In genomic region chr12:3071710-3072109, GRCh38 we compare ENCODE assay signal across 17 cellular contexts. TPM values are rescaled to one million over a fixed set of nuclear protein-coding genes. Genes with fewer than 3 reads are reported as not detected.
DNase-seq lines count a peak whose midpoint lies in the region; ATAC-seq and TF ChIP-seq lines count a peak whose summit lies in the region.
"Had no signal": no experiment of that assay in that cellular context is flagged by ENCODE, and none has a peak within 500 bp of the region (broad histone marks: within the 10 kb centered on the region; RNA-seq: fewer than 3 reads in every experiment).

No MANE protein-coding gene starts in this region.

- H3K18ac ChIP-seq in H9 (ENCODE audit: insufficient read length, low read depth, low read length) (no peak overlapping the region), trophoblast cell (ENCODE audit: low read length) (no peak overlapping the region)

- DNase-seq in H9 (peak; percentile 32), trophoblast cell (peak; percentile 54 to 78), PC-3 (no peak), HEK293T (ENCODE audit: extremely low spot score) (no peak), SW480 (ENCODE audit: low spot score) (no peak)
- DNase-seq: C1 segment of cervical spinal cord; Calu3; CD4-positive, alpha-beta memory T cell; COR-L47; DMS53; DMS79 treated with DMSO at 0.1 percent for 48 hours; GF-D8; GOT3; HCEC 1CT had no signal

- H2BK120ac ChIP-seq in H9 (ENCODE audit: low read depth, low read length, poor library complexity, severe bottlenecking) = no peak overlapping the region
- H2BK120ac ChIP-seq in trophoblast cell (ENCODE audit: insufficient read depth, low read length, poor library complexity) = peak overlapping the region; percentile 80

- no peak for TF ChIP-seq CTCF in H9 (conservative IDR thresholded peaks at IDR 0.05)
- TF ChIP-seq CTCF in VCaP (conservative IDR thresholded peaks at IDR 0.05) = no peak
- no peak for TF ChIP-seq CTCF in PC-3 (conservative IDR thresholded peaks at IDR 0.05; ENCODE audit: low read depth, low read length)

- no peak overlapping the region for H3K4ac ChIP-seq in H9 (ENCODE audit: low read depth, low read length)
- peak overlapping the region; percentile 30 for H3K4ac ChIP-seq in trophoblast cell (ENCODE audit: low read depth, low read length)

- H2BK12ac ChIP-seq in H9 (ENCODE audit: insufficient read length, low read depth, low read length) (no peak overlapping the region), trophoblast cell (ENCODE audit: low read length) (peak overlapping the region; percentile 53)

- H3K23ac ChIP-seq in H9 (ENCODE audit: insufficient read length, low read depth, low read length) (no peak overlapping the region), trophoblast cell (ENCODE audit: low read length) (no peak overlapping the region)

- H2BK20ac ChIP-seq in H9 (ENCODE audit: low read depth, low read length, poor library complexity, severe bottlenecking) = no peak overlapping the region

- no peak overlapping the region for H2AK5ac ChIP-seq in H9 (ENCODE audit: insufficient read length, low read length)
- peak overlapping the region; percentile 33 for H2AK5ac ChIP-seq in trophoblast cell (ENCODE audit: low read length)

- H3K27ac Mint-ChIP-seq in H9 = no peak overlapping the region

- no peaks in the 10 kb centered on the region for H3K9me2 ChIP-seq in PC-3 (replicated peaks; ENCODE audit: low read length)

- intact Hi-C loops in PC-3 (cut with micrococcal nuclease) = loop anchor here (2.0 kb wide), 2 partner anchors 51 to 131 kb away; no protein-coding TSS in a partner anchor

- H4K91ac ChIP-seq in H9 (ENCODE audit: insufficient read length, low read depth, low read length) (no peak overlapping the region), trophoblast cell (ENCODE audit: low read depth, low read length) (peak overlapping the region; percentile 83)

- H3K27ac ChIP-seq in H9 (ENCODE audit: insufficient read length, low read depth, low read length) (no peak overlapping the region), VCaP (peak overlapping the region; percentile 83), mesodermal cell (ENCODE audit: low read depth, low read length, severe bottlenecking) (peak overlapping the region; percentile 10), trophoblast cell (ENCODE audit: low read depth, low read length) (peak overlapping the region; percentile 6), PC-3 (ENCODE audit: low read length) (no peak overlapping the region)

- H4K12ac ChIP-seq in trophoblast cell (ENCODE audit: low read depth, low read length) = no peak overlapping the region

- peaks cover 19% of the 10 kb centered on the region for H3K27me3 Mint-ChIP-seq in H9 (ENCODE audit: low read depth)

- H3K36me3 ChIP-seq in mesodermal cell (ENCODE audit: control insufficient read depth, insufficient read depth, low read length) (no peaks in the 10 kb centered on the region), trophoblast cell (ENCODE audit: control insufficient read depth in 1 of 2, insufficient read depth in 2 of 2, low read length in 2 of 2) (no peaks in the 10 kb centered on the region), PC-3 (ENCODE audit: low read depth, low read length) (no peaks in the 10 kb centered on the region)

- no peak overlapping the region for H3K4me3 ChIP-seq in mesodermal cell (ENCODE audit: extremely low read depth, insufficient read depth, low read length, poor library complexity, severe bottlenecking)
- H3K4me3 ChIP-seq in trophoblast cell (ENCODE audit: low read depth, low read length) = no peak overlapping the region
- H3K4me3 ChIP-seq in PC-3 (ENCODE audit: low read length) = no peak overlapping the region

- H3K9me3 Mint-ChIP-seq in H9 = no peaks in the 10 kb centered on the region
- H3K9me3 Mint-ChIP-seq: CD4-positive, alpha-beta memory T cell had no signal

- POLR2A ChIA-PET in PC-3 (lab: Charles Lee; ENCODE audit: unreplicated experiment) (no interaction called here), HEK293T (lab: Yijun Ruan, JAX) (no interaction called here)

- H2BK5ac ChIP-seq in H9 (ENCODE audit: insufficient read length, low read length) (no peak overlapping the region), trophoblast cell (ENCODE audit: low read depth, low read length, poor library complexity) (peak overlapping the region; percentile 32)

- no CpG with 5 or more reads among the region's 25 CpGs for WGBS in H9 (ENCODE audit: extremely low coverage, insufficient read length, low lambda C conversion rate)
- 93 to 94% methylated on average over 21 of the region's 25 CpGs for WGBS in mesodermal cell (ENCODE audit: insufficient coverage in 2 of 2), 2 experiments
- no CpG with 5 or more reads among the region's 25 CpGs for WGBS in trophoblast cell (ENCODE audit: extremely low coverage, insufficient coverage, insufficient read length)

- H3K4me2 ChIP-seq in H9 (ENCODE audit: insufficient read depth, insufficient read length, low read length) = no peak overlapping the region
- no peak overlapping the region for H3K4me2 ChIP-seq in trophoblast cell (ENCODE audit: low read length)
- H3K4me2 ChIP-seq in PC-3 (ENCODE audit: low read length) = no peak overlapping the region

- H4K5ac ChIP-seq in H9 (ENCODE audit: insufficient read length, low read depth, low read length) = no peak overlapping the region

- H3K9me3 ChIP-seq in H9 (ENCODE audit: control insufficient read depth, low read depth, low read length) = no peaks in the 10 kb centered on the region
- H3K9me3 ChIP-seq in mesodermal cell (ENCODE audit: control insufficient read depth, low read length) = no peaks in the 10 kb centered on the region
- no peaks in the 10 kb centered on the region for H3K9me3 ChIP-seq in trophoblast cell (ENCODE audit: insufficient read depth, low read depth, low read length)
- H3K9me3 ChIP-seq in PC-3 (ENCODE audit: low read length) = no peaks in the 10 kb centered on the region

- H3T11ph ChIP-seq in H9 (ENCODE audit: low read length) = no peak overlapping the region

- H2BK15ac ChIP-seq in H9 (ENCODE audit: low read depth, low read length) = no peak overlapping the region

- H2AFZ ChIP-seq in H9 (ENCODE audit: low read length) = no peak overlapping the region
- no peak overlapping the region for H2AFZ ChIP-seq in trophoblast cell (ENCODE audit: insufficient read depth, low read length, poor library complexity)
- no peak overlapping the region for H2AFZ ChIP-seq in PC-3 (ENCODE audit: low read length)

- H3K27me3 ChIP-seq in H9 (ENCODE audit: insufficient read depth, low read length) = no peaks in the 10 kb centered on the region; the same call in 1 of the 2 replicates
- no peaks in the 10 kb centered on the region for H3K27me3 ChIP-seq in trophoblast cell (ENCODE audit: insufficient read depth, low read length)
- no peaks in the 10 kb centered on the region for H3K27me3 ChIP-seq in PC-3 (ENCODE audit: low read length)

- H3K36me3 Mint-ChIP-seq in H9 (ENCODE audit: insufficient read depth in 1 of 3, low read depth in 3 of 3) = no peaks in the 10 kb centered on the region

- H3K4me3 Mint-ChIP-seq in H9 = no peak overlapping the region
- H3K4me3 Mint-ChIP-seq: CD4-positive, alpha-beta memory T cell had no signal

- BruUV-seq in PC-3 (replicated peaks; lab: Mats Ljungman, UMichigan) = no TSS peak

- H3K56ac ChIP-seq in H9 (ENCODE audit: insufficient read length, low read depth, low read length) = no peak overlapping the region

- CTCF ChIA-PET in PC-3 (lab: Charles Lee) (no interaction called here), HEK293T (lab: Yijun Ruan, JAX) (interaction anchor here (0.6 kb wide), 1 partner anchor 51 kb away, joined by 3 read pairs; no protein-coding TSS in a partner anchor)

- H3K14ac ChIP-seq in H9 (ENCODE audit: insufficient read depth, low read length) (no peak overlapping the region; the same call in 1 of the 2 replicates), trophoblast cell (ENCODE audit: low read length) (peak overlapping the region; percentile 84)

- no peaks in the 10 kb centered on the region for H3K79me1 ChIP-seq in H9 (ENCODE audit: insufficient read depth, low read depth, low read length, poor library complexity, severe bottlenecking)
- H3K79me1 ChIP-seq in trophoblast cell (ENCODE audit: low read length) = peaks cover 9% of the 10 kb centered on the region

- no peaks in the 10 kb centered on the region for H4K20me1 ChIP-seq in H9 (ENCODE audit: control insufficient read depth, insufficient read depth, insufficient read length)
- no peaks in the 10 kb centered on the region for H4K20me1 ChIP-seq in PC-3 (ENCODE audit: low read length)

- H3K9ac ChIP-seq in H9 (ENCODE audit: extremely low read depth, insufficient read length, low read length) (no peak overlapping the region), trophoblast cell (ENCODE audit: low read length) (no peak overlapping the region), PC-3 (ENCODE audit: low read length) (no peak overlapping the region)

- no peak for ATAC-seq in PC-3
- no peak for ATAC-seq in HG03097 (IDR thresholded peaks at IDR 0.05; ENCODE audit: low FRiP score, unreplicated experiment)

- H3K4me1 ChIP-seq in H9 (ENCODE audit: insufficient read depth, low read length) (no peaks in the 10 kb centered on the region), mesodermal cell (ENCODE audit: control insufficient read depth, insufficient read depth, low read length, poor library complexity, severe bottlenecking) (peaks cover 8% of the 10 kb centered on the region), trophoblast cell (ENCODE audit: control insufficient read depth in 1 of 2, insufficient read depth in 2 of 2, low read length in 2 of 2) (peaks cover 17 to 22% of the 10 kb centered on the region in 2 experiments), PC-3 (ENCODE audit: insufficient read depth, low read length) (peaks cover 5% of the 10 kb centered on the region)

- no peaks in the 10 kb centered on the region for H3F3A ChIP-seq in PC-3 (ENCODE audit: low read length, unreplicated experiment)

- H4K8ac ChIP-seq in H9 (replicated peaks; ENCODE audit: insufficient read length, low read depth, low read length) (no peak overlapping the region), trophoblast cell (ENCODE audit: low read depth, low read length) (no peak overlapping the region)

- no peaks in the 10 kb centered on the region; a peak in 1 of 4 replicates for H3K4me1 Mint-ChIP-seq in H9

- H3K79me2 ChIP-seq in H9 (ENCODE audit: insufficient read depth, low read length) = no peaks in the 10 kb centered on the region
- peaks cover 4% of the 10 kb centered on the region for H3K79me2 ChIP-seq in trophoblast cell (ENCODE audit: control insufficient read depth, insufficient read depth, low read length, poor library complexity)
- no peaks in the 10 kb centered on the region for H3K79me2 ChIP-seq in PC-3 (ENCODE audit: low read length)

- peaks cover 2% of the 10 kb centered on the region for H3K23me2 ChIP-seq in H9 (ENCODE audit: insufficient read length, low read depth, low read length, poor library complexity, severe bottlenecking)

TF ChIP-seq in HEK293T, 16 proteins besides CTCF, POLR2A, EP300 and RAD21 (continues in another document):
- TF ChIP-seq ARNT (IDR thresholded peaks at IDR 0.05) (no peak), LEF1 (IDR thresholded peaks at IDR 0.05; ENCODE audit: borderline replicate concordance) (no peak), L3MBTL2 (conservative IDR thresholded peaks at IDR 0.05) (no peak), ZNF384 (IDR thresholded peaks at IDR 0.05) (no peak), HDGF (IDR thresholded peaks at IDR 0.05; ENCODE audit: borderline replicate concordance) (no peak)

RNA-seq across cellular contexts. Expression of gene TSPAN9, which starts 5.5 kb away (rescaled TPM):
- 16.8 and 19.0 TPM in 2 replicates for total RNA-seq in H9 (2021)
- polyA plus RNA-seq in mesodermal cell (2013, experiment 1 of 2) = 40.8 TPM
- 33.7 TPM for polyA plus RNA-seq in mesodermal cell (2013, experiment 2 of 2)
- polyA plus RNA-seq in trophoblast cell (2013) = 29.4 and 31.7 TPM in 2 replicates
- 5.1 and 6.2 TPM in 2 replicates for total RNA-seq in PC-3 (2014; rRNA removed)
- polyA plus RNA-seq: CD4-positive, alpha-beta memory T cell had no signal

Comparison
In these comparisons a context has a peak if more than half of its experiments do, and no peak if none do; other contexts are left out.
1. DNase-seq: peak in H9 (single experiment) and trophoblast cell (2 of 2); none in PC-3 (single experiment), HEK293T (single experiment) and SW480 (single experiment).
2. H3K27ac ChIP-seq: peak in VCaP (single experiment), mesodermal cell (single experiment) and trophoblast cell (single experiment); none in H9 (single experiment) and PC-3 (single experiment).